ENCODE assay signal across 21 cellular contexts in the genomic region with DNA sequence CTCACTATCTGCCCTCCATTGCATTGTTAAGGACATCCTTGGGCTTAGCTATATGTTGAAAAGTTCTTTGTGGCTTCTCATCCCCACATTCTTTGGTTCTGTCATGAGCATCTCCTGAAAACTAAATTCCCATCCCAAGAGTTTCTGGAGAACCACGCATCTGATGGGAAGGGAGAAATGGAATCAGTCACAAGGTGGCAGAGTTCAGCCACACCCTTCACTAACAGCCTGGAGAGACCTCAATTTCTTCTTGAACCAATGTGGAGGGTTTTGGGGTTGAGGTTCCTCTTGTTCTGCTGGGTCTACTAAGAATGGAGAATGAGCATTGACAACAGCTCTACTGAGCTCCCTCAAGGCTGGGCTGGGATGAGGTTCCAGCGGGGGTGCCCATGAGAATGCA. TPM values are rescaled to one million over a fixed set of nuclear protein-coding genes. Genes with fewer than 3 reads are reported as not detected.
DNase-seq lines count a peak whose midpoint lies in the region; ATAC-seq, FAIRE-seq and TF ChIP-seq lines count a peak whose summit lies in the region.
"Had no signal": no experiment of that assay in that cellular context is flagged by ENCODE, and none has a peak within 500 bp of the region (broad histone marks: within the 10 kb centered on the region; RNA-seq: fewer than 3 reads in every experiment).

No MANE protein-coding gene starts in this region.

- H3K9ac ChIP-seq in HepG2 (ENCODE audit: insufficient read depth, low read depth, low read length) (no peak overlapping the region), neural progenitor cell (no peak overlapping the region)

- H3F3A ChIP-seq in neural progenitor cell (ENCODE audit: low read depth), result peaks cover 7% of the 10 kb centered on the region

- POLR2A ChIA-PET in HepG2 (lab: Yijun Ruan, JAX), result no interaction called here

- WGBS in HepG2 (ENCODE audit: low lambda C conversion rate), result 0% methylated on average over 2 of the region's 2 CpGs
- 25% methylated on average over 2 of the region's 2 CpGs for WGBS in right lobe of liver (ENCODE audit: insufficient coverage, low coverage, low lambda C conversion rate, missing lambda C conversion rate)

- no peak overlapping the region for H2AFZ ChIP-seq in HepG2 (ENCODE audit: low read length)
- H2AFZ ChIP-seq in neural progenitor cell (replicated peaks), result no peak overlapping the region

- peaks cover 7% of the 10 kb centered on the region for H3K9me3 Mint-ChIP-seq in neural progenitor cell

- FAIRE-seq in HepG2 (lab: Jason Lieb, UNC), result no peak
- FAIRE-seq: A549, GM12878, GM19239, H54 had no signal

- H3K4me3 ChIP-seq in HepG2 (replicated peaks in 1 of 3; ENCODE audit: insufficient read depth in 1 of 3, low read depth in 2 of 3, low read length in 3 of 3), result no peak overlapping the region
- H3K4me3 ChIP-seq in right lobe of liver, result no peak overlapping the region
- H3K4me3 ChIP-seq in LNCaP clone FGC (ENCODE audit: low read depth, low read length), result no peak overlapping the region
- H3K4me3 ChIP-seq in WERI-Rb-1 (ENCODE audit: low read depth, low read length), result no peak overlapping the region
- no peak overlapping the region for H3K4me3 ChIP-seq in neural progenitor cell
- H3K4me3 ChIP-seq: A549, GM12878 had no signal

- peak; percentile 56 for TF ChIP-seq CTCF in HepG2 (CRISPR knock-in tag; IDR thresholded peaks at IDR 0.05)
- TF ChIP-seq CTCF in right lobe of liver (IDR thresholded peaks at IDR 0.05), result no peak
- TF ChIP-seq CTCF in LNCaP clone FGC (IDR thresholded peaks at IDR 0.05; ENCODE audit: control insufficient read depth, extremely low read depth, insufficient read depth), result peak; percentile 35
- 0 out of 2 replicates have a peak, but pooled peaks have one; percentile 23 for TF ChIP-seq CTCF in WERI-Rb-1 (IDR thresholded peaks at IDR 0.05; ENCODE audit: low read depth, low read length)
- TF ChIP-seq CTCF in neural progenitor cell (IDR thresholded peaks at IDR 0.05), result peak; percentile 9

- H3K79me2 ChIP-seq in HepG2 (ENCODE audit: insufficient read depth, low read length) (no peaks in the 10 kb centered on the region), neural progenitor cell (ENCODE audit: low read depth) (no peaks in the 10 kb centered on the region)

- intact Hi-C loops in HepG2 (cut with micrococcal nuclease; ENCODE audit: unreplicated experiment), result no loop called here
- intact Hi-C loops in right lobe of liver (cut with DNase I), result no loop called here
- intact Hi-C loops in Right ventricle myocardium superior (cut with DNase I), result no loop called here
- intact Hi-C loops in left ventricle myocardium superior (cut with micrococcal nuclease), result no loop called here

- H3K36me3 ChIP-seq in HepG2 (replicated peaks in 1 of 2; ENCODE audit: control insufficient read depth in 1 of 2, insufficient read depth in 2 of 2, low read length in 2 of 2) (no peaks in the 10 kb centered on the region), right lobe of liver (no peaks in the 10 kb centered on the region), WERI-Rb-1 (no peaks in the 10 kb centered on the region), neural progenitor cell (no peaks in the 10 kb centered on the region)

- ATAC-seq in HepG2 (peak; percentile 55), right lobe of liver (no peak), Right ventricle myocardium superior (ENCODE audit: poor library complexity) (no peak), left ventricle myocardium superior (no peak)
- ATAC-seq: A549, GM12878, HCT116 had no signal

- no peaks in the 10 kb centered on the region for H3K36me3 Mint-ChIP-seq in neural progenitor cell
- H3K36me3 Mint-ChIP-seq: CD14-positive monocyte; CD4-positive, alpha-beta memory T cell had no signal

- no peaks in the 10 kb centered on the region for H3K27me3 Mint-ChIP-seq in neural progenitor cell (ENCODE audit: insufficient read depth, low read depth)
- H3K27me3 Mint-ChIP-seq: CD4-positive, alpha-beta memory T cell had no signal

- H3K27ac Mint-ChIP-seq in neural progenitor cell, result no peak overlapping the region
- H3K27ac Mint-ChIP-seq: CD14-positive monocyte; CD4-positive, alpha-beta memory T cell; HFFc6 had no signal

- CTCF ChIA-PET in HepG2 (lab: Yijun Ruan, JAX; ENCODE audit: low intra/inter-chr PET ratio, low total read pairs), result interaction anchor here (1.9 kb wide), 1 partner anchor 193 kb away, joined by 18 read pairs; no protein-coding TSS in a partner anchor

- H3K4me2 ChIP-seq in HepG2 (ENCODE audit: low read depth, low read length), result no peak overlapping the region
- H3K4me2 ChIP-seq in neural progenitor cell, result no peak overlapping the region
- H3K4me2 ChIP-seq: A549 had no signal

- in situ Hi-C loops in HepG2 (cut with HindIII; ENCODE audit: extremely low pct_ligation_motif_present, low pct_unique_long_range_greater_than_20kb), result no loop called here

- BruUV-seq in HepG2 (replicated peaks; lab: Mats Ljungman, UMichigan), result no TSS peak

- no peaks in the 10 kb centered on the region for H3K4me1 ChIP-seq in HepG2 (ENCODE audit: insufficient read depth, low read length)
- H3K4me1 ChIP-seq in right lobe of liver, result no peaks in the 10 kb centered on the region
- H3K4me1 ChIP-seq in neural progenitor cell, result peaks cover 14% of the 10 kb centered on the region
- H3K4me1 ChIP-seq: A549 had no signal

- H4K20me1 ChIP-seq in HepG2 (ENCODE audit: insufficient read depth, low read length) (no peaks in the 10 kb centered on the region), neural progenitor cell (ENCODE audit: low read depth) (no peaks in the 10 kb centered on the region)

- DNase-seq in HepG2 (ENCODE audit: low spot score), result peak; percentile 4
- DNase-seq in right lobe of liver, result no peak
- DNase-seq in LNCaP clone FGC (ENCODE audit: low read depth), result no peak
- no peak for DNase-seq in WERI-Rb-1
- no peak for DNase-seq in neural progenitor cell (ENCODE audit: low spot score)
- no peak for DNase-seq in NCI-H146 (lab: John Stamatoyannopoulos, UW)
- DNase-seq in Right ventricle myocardium superior, result no peak
- DNase-seq in left ventricle myocardium superior, result no peak
- DNase-seq: AML-193; CD4-positive, alpha-beta memory T cell; DMS79 treated with DMSO at 0.1 percent for 48 hours; EL; HFFc6 had no signal

- TF ChIP-seq EP300 in HepG2 (IDR thresholded peaks at IDR 0.05; ENCODE audit: low read depth in 2 of 2, low read length in 2 of 2) (no peak), HepG2 (CRISPR knock-in tag; IDR thresholded peaks at IDR 0.05; ENCODE audit: borderline replicate concordance) (no peak)

- TF ChIP-seq POLR2A in HepG2 (IDR thresholded peaks at IDR 0.05; ENCODE audit: insufficient read depth in 1 of 2, low read depth in 2 of 2, low read length in 2 of 2) (no peak), right lobe of liver (IDR thresholded peaks at IDR 0.05) (no peak)

- H3K27me3 ChIP-seq in HepG2 (ENCODE audit: control insufficient read depth in 1 of 2, insufficient read depth in 2 of 2, low read length in 2 of 2) (no peaks in the 10 kb centered on the region; a peak in 1 of 5 replicates), right lobe of liver (no peaks in the 10 kb centered on the region), WERI-Rb-1 (ENCODE audit: insufficient read depth, low read depth, severe bottlenecking) (peaks cover 5% of the 10 kb centered on the region), neural progenitor cell (no peaks in the 10 kb centered on the region)

- H3K9me3 ChIP-seq in HepG2 (ENCODE audit: low read length), result no peaks in the 10 kb centered on the region
- H3K9me3 ChIP-seq in right lobe of liver, result no peaks in the 10 kb centered on the region
- no peaks in the 10 kb centered on the region for H3K9me3 ChIP-seq in WERI-Rb-1 (ENCODE audit: severe bottlenecking)
- H3K9me3 ChIP-seq in neural progenitor cell (ENCODE audit: low read depth), result peaks cover 12% of the 10 kb centered on the region
- H3K9me3 ChIP-seq: A549 had no signal

- no peak overlapping the region for H3K4me3 Mint-ChIP-seq in neural progenitor cell
- H3K4me3 Mint-ChIP-seq: CD14-positive monocyte; CD4-positive, alpha-beta memory T cell; HFFc6 had no signal

- TF ChIP-seq RAD21 in HepG2 (CRISPR knock-in tag; IDR thresholded peaks at IDR 0.05), result no peak

- no peak overlapping the region for H3K27ac ChIP-seq in HepG2 (ENCODE audit: extremely low read length, insufficient read depth, low read length)
- no peak overlapping the region for H3K27ac ChIP-seq in right lobe of liver
- no peak overlapping the region for H3K27ac ChIP-seq in WERI-Rb-1
- H3K27ac ChIP-seq in neural progenitor cell, result no peak overlapping the region
- H3K27ac ChIP-seq: 22Rv1, A549 had no signal

- H3K4me1 Mint-ChIP-seq in neural progenitor cell, result no peaks in the 10 kb centered on the region
- H3K4me1 Mint-ChIP-seq: CD14-positive monocyte; CD4-positive, alpha-beta memory T cell had no signal

RNA-seq across cellular contexts. Expression of gene MAGEL2, which starts 15.6 kb away (rescaled TPM):
- total RNA-seq in HepG2 (2016; rRNA removed; fragmentation: Illumina TruSeq; extraction: Trizol) (not detected in 2 replicates), right lobe of liver (under 1 TPM in 2 of 6 experiments, not detected in 4; 0.04 to 0.05 TPM), neural progenitor cell (ENCODE audit: low replicate concordance) (2.5 and 2.6 TPM in 2 replicates), Right ventricle myocardium superior (not detected), left ventricle myocardium superior (0.05 TPM)
- not detected in 2 replicates for total RNA-seq in HepG2 (2016; cell fraction: cytosol; rRNA removed; fragmentation: Illumina TruSeq; extraction: Trizol; ENCODE audit: low read depth)
- total RNA-seq in HepG2 (2016; cell fraction: insoluble cytoplasmic fraction; rRNA removed; fragmentation: Illumina TruSeq; extraction: Trizol), result not detected in 2 replicates
- not detected in 2 replicates for total RNA-seq in HepG2 (2016; cell fraction: membrane; rRNA removed; fragmentation: Illumina TruSeq; extraction: Trizol)
- not detected in 2 replicates for total RNA-seq in HepG2 (2016; cell fraction: nucleus; rRNA removed; fragmentation: Illumina TruSeq; extraction: Trizol)
- not detected in 2 replicates for polyA plus RNA-seq in HepG2 (2011; rRNA removed)
- not detected in 2 replicates for polyA plus RNA-seq in HepG2 (2011; cell fraction: cytosol; rRNA removed)
- not detected in 2 replicates for polyA plus RNA-seq in HepG2 (2011; cell fraction: nucleus; rRNA removed)
- polyA plus RNA-seq in HepG2 (2012), result not detected in 2 replicates
- not detected in 2 replicates for polyA plus RNA-seq in HepG2 (2016; cell fraction: cytosol; fragmentation: Illumina TruSeq; extraction: Trizol; ENCODE audit: low read depth)
- not detected in 2 replicates for polyA plus RNA-seq in HepG2 (2016; cell fraction: insoluble cytoplasmic fraction; fragmentation: Illumina TruSeq; extraction: Trizol; ENCODE audit: low read depth)
- not detected in 2 replicates for polyA plus RNA-seq in HepG2 (2016; cell fraction: membrane; fragmentation: Illumina TruSeq; extraction: Trizol; ENCODE audit: low read depth)
- polyA plus RNA-seq in HepG2 (2016; cell fraction: nucleus; fragmentation: Illumina TruSeq; extraction: Trizol; ENCODE audit: insufficient read depth, low read depth), result not detected in 2 replicates
- not detected in 2 replicates for polyA minus RNA-seq in HepG2 (2011; rRNA and poly(A)+ RNA removed; ENCODE audit: low replicate concordance)
- not detected in 2 replicates for polyA minus RNA-seq in HepG2 (2011; cell fraction: cytosol; rRNA and poly(A)+ RNA removed)
- polyA minus RNA-seq in HepG2 (2011; cell fraction: nucleus; rRNA and poly(A)+ RNA removed), result not detected in 2 replicates
- total RNA-seq: CD4-positive, alpha-beta memory T cell; G401; GM12878 had no signal
- polyA plus RNA-seq: A549; CD14-positive monocyte; CD4-positive, alpha-beta memory T cell; GM12878 had no signal

RNA-seq across cellular contexts. Expression of gene NDN, which starts 23.9 kb away (rescaled TPM):
- total RNA-seq in HepG2 (2016; rRNA removed; fragmentation: Illumina TruSeq; extraction: Trizol) (not detected in 2 replicates), right lobe of liver (1 to 10 TPM; 1.6 to 3.8 (median 2.9) TPM), neural progenitor cell (ENCODE audit: low replicate concordance) (70.9 and 89.2 TPM in 2 replicates), Right ventricle myocardium superior (37.7 TPM), left ventricle myocardium superior (35.5 TPM)
- not detected in 2 replicates for total RNA-seq in HepG2 (2016; cell fraction: cytosol; rRNA removed; fragmentation: Illumina TruSeq; extraction: Trizol; ENCODE audit: low read depth)
- total RNA-seq in HepG2 (2016; cell fraction: insoluble cytoplasmic fraction; rRNA removed; fragmentation: Illumina TruSeq; extraction: Trizol), result not detected in 2 replicates
- not detected in 2 replicates for total RNA-seq in HepG2 (2016; cell fraction: membrane; rRNA removed; fragmentation: Illumina TruSeq; extraction: Trizol)
- total RNA-seq in HepG2 (2016; cell fraction: nucleus; rRNA removed; fragmentation: Illumina TruSeq; extraction: Trizol), result not detected in 2 replicates
- polyA plus RNA-seq in HepG2 (2011; rRNA removed), result 0.03 TPM in 1 of 2 replicates, not detected in the other
- polyA plus RNA-seq in HepG2 (2011; cell fraction: cytosol; rRNA removed), result not detected in 2 replicates
- 0.21 and 0.23 TPM in 2 replicates for polyA plus RNA-seq in HepG2 (2011; cell fraction: nucleus; rRNA removed)
- polyA plus RNA-seq in HepG2 (2012), result not detected in 2 replicates
- polyA plus RNA-seq in HepG2 (2016; cell fraction: cytosol; fragmentation: Illumina TruSeq; extraction: Trizol; ENCODE audit: low read depth), result not detected in 2 replicates
- polyA plus RNA-seq in HepG2 (2016; cell fraction: insoluble cytoplasmic fraction; fragmentation: Illumina TruSeq; extraction: Trizol; ENCODE audit: low read depth), result not detected in 2 replicates
- not detected in 2 replicates for polyA plus RNA-seq in HepG2 (2016; cell fraction: membrane; fragmentation: Illumina TruSeq; extraction: Trizol; ENCODE audit: low read depth)
- not detected in 2 replicates for polyA plus RNA-seq in HepG2 (2016; cell fraction: nucleus; fragmentation: Illumina TruSeq; extraction: Trizol; ENCODE audit: insufficient read depth, low read depth)
- not detected in 2 replicates for polyA minus RNA-seq in HepG2 (2011; rRNA and poly(A)+ RNA removed; ENCODE audit: low replicate concordance)
- not detected in 2 replicates for polyA minus RNA-seq in HepG2 (2011; cell fraction: cytosol; rRNA and poly(A)+ RNA removed)
- not detected in 2 replicates for polyA minus RNA-seq in HepG2 (2011; cell fraction: nucleus; rRNA and poly(A)+ RNA removed)
- total RNA-seq: HFFc6 had no signal

Comparison
In these comparisons a context has a peak if more than half of its experiments do, and no peak if none do; other contexts are left out.
1. CTCF ChIP-seq: peak in HepG2 (single experiment), LNCaP clone FGC (single experiment), WERI-Rb-1 (single experiment) and neural progenitor cell (single experiment); none in right lobe of liver (0 of 4).